Comparison of ENCODE assay signal across 19 cellular contexts in genomic region chr5:98975223-98975622, GRCh38. TPM values are rescaled to one million over a fixed set of nuclear protein-coding genes. Genes with fewer than 3 reads are reported as not detected.
DNase-seq lines count a peak whose midpoint lies in the region; ATAC-seq and TF ChIP-seq lines count a peak whose summit lies in the region.
"Had no signal": no experiment of that assay in that cellular context is flagged by ENCODE, and none has a peak within 500 bp of the region (broad histone marks: within the 10 kb centered on the region; RNA-seq: fewer than 3 reads in every experiment).

No MANE protein-coding gene starts in this region.

- TF ChIP-seq CTCF in progenitor cell of endocrine pancreas (IDR thresholded peaks at IDR 0.05; ENCODE audit: unreplicated experiment) = no peak

- no peaks in the 10 kb centered on the region for H3K27me3 Mint-ChIP-seq in progenitor cell of endocrine pancreas
- peaks cover 0 to 3% of the 10 kb centered on the region in 2 donors for H3K27me3 Mint-ChIP-seq in natural killer cell treated with Interleukin-12 subunit alpha and Interleukin-12 subunit beta and Interleukin-15 and Interleukin-18, amount 100 ng/mL, for 72 hours
- H3K27me3 Mint-ChIP-seq: CD4-positive, CD25-positive, alpha-beta regulatory T cell had no signal

- DNase-seq in SW480 (ENCODE audit: low spot score) = peak; percentile 46
- no peak for DNase-seq in progenitor cell of endocrine pancreas (ENCODE audit: low spot score, unreplicated experiment)
- no peak for DNase-seq in activated CD4-positive, alpha-beta T cell treated with anti-CD3 and anti-CD28 coated beads, Interleukin-2, amount 50 U/mL, for 1 hour
- no peak for DNase-seq in natural killer cell treated with Interleukin-12 subunit alpha and Interleukin-12 subunit beta and Interleukin-15 and Interleukin-18, amount 100 ng/mL, for 72 hours (ENCODE audit: low spot score)
- DNase-seq: esophagus squamous epithelium; GDM1; hippocampal formation; left ventricle myocardium inferior; NCI-H1092; NCI-H510A treated with DMSO at 0.1 percent for 48 hours; stimulated activated CD4-positive, alpha-beta T cell treated with anti-CD3 and anti-CD28 coated beads, Interleukin-4, amount 100 ng/mL, for 24 hours had no signal

- peak overlapping the region; percentile 67 for H3K27ac Mint-ChIP-seq in progenitor cell of endocrine pancreas
- H3K27ac Mint-ChIP-seq in natural killer cell treated with Interleukin-12 subunit alpha and Interleukin-12 subunit beta and Interleukin-15 and Interleukin-18, amount 100 ng/mL, for 72 hours = no peak overlapping the region
- H3K27ac Mint-ChIP-seq: CD4-positive, CD25-positive, alpha-beta regulatory T cell; nephron had no signal

- H3K9me3 Mint-ChIP-seq in progenitor cell of endocrine pancreas (ENCODE audit: low read depth) = no peaks in the 10 kb centered on the region
- H3K9me3 Mint-ChIP-seq in natural killer cell treated with Interleukin-12 subunit alpha and Interleukin-12 subunit beta and Interleukin-15 and Interleukin-18, amount 100 ng/mL, for 72 hours = no peaks in the 10 kb centered on the region
- H3K9me3 Mint-ChIP-seq: CD4-positive, CD25-positive, alpha-beta regulatory T cell; nephron had no signal

- H3K36me3 Mint-ChIP-seq in progenitor cell of endocrine pancreas (ENCODE audit: insufficient read depth) = no peaks in the 10 kb centered on the region
- no peaks in the 10 kb centered on the region for H3K36me3 Mint-ChIP-seq in natural killer cell treated with Interleukin-12 subunit alpha and Interleukin-12 subunit beta and Interleukin-15 and Interleukin-18, amount 100 ng/mL, for 72 hours
- H3K36me3 Mint-ChIP-seq: CD4-positive, CD25-positive, alpha-beta regulatory T cell had no signal

- no peak overlapping the region for H3K4me3 Mint-ChIP-seq in progenitor cell of endocrine pancreas (ENCODE audit: low read depth)
- H3K4me3 Mint-ChIP-seq in natural killer cell treated with Interleukin-12 subunit alpha and Interleukin-12 subunit beta and Interleukin-15 and Interleukin-18, amount 100 ng/mL, for 72 hours = no peak overlapping the region
- H3K4me3 Mint-ChIP-seq: nephron had no signal

- no peaks in the 10 kb centered on the region for H3K4me1 Mint-ChIP-seq in progenitor cell of endocrine pancreas (ENCODE audit: low read depth)
- H3K4me1 Mint-ChIP-seq in natural killer cell treated with Interleukin-12 subunit alpha and Interleukin-12 subunit beta and Interleukin-15 and Interleukin-18, amount 100 ng/mL, for 72 hours (ENCODE audit: low read depth in 2 of 2) = peaks cover 6% of the 10 kb centered on the region in 2 donors
- H3K4me1 Mint-ChIP-seq: nephron had no signal

- ATAC-seq in GM18502 (IDR thresholded peaks at IDR 0.05; ENCODE audit: poor library complexity, unreplicated experiment) (peak; percentile 43), HG02642 (IDR thresholded peaks at IDR 0.05; ENCODE audit: poor library complexity, unreplicated experiment) (peak; percentile 36), HG03139 (IDR thresholded peaks at IDR 0.05; ENCODE audit: unreplicated experiment) (no peak)
- ATAC-seq in natural killer cell treated with Interleukin-12 subunit alpha and Interleukin-12 subunit beta and Interleukin-15 and Interleukin-18, amount 100 ng/mL, for 72 hours = no peak
- ATAC-seq: activated CD4-positive, CD25-positive, alpha-beta regulatory T cell treated with anti-CD3 and anti-CD28 coated beads, Interleukin-2, amount 50 U/mL, for 24 hours; Panc1; sciatic nerve had no signal

RNA-seq across cellular contexts. Expression of gene CHD1, which starts 46.4 kb away (rescaled TPM):
- total RNA-seq in progenitor cell of endocrine pancreas = 61.0 and 62.7 TPM in 2 replicates
- 10 to 100 TPM; 64.8 to 68.0 TPM for total RNA-seq in natural killer cell treated with Interleukin-12 subunit alpha and Interleukin-12 subunit beta and Interleukin-15 and Interleukin-18, amount 100 ng/mL, for 72 hours

Comparison
In these comparisons a context has a peak if more than half of its experiments do, and no peak if none do; other contexts are left out.
1. ATAC-seq: peak in GM18502 (single experiment) and HG02642 (single experiment); none in HG03139 (single experiment) and natural killer cell treated with Interleukin-12 subunit alpha and Interleukin-12 subunit beta and Interleukin-15 and Interleukin-18, amount 100 ng/mL, for 72 hours (0 of 2).